8 cellular contexts compared by ENCODE assay signal in the genomic region with DNA sequence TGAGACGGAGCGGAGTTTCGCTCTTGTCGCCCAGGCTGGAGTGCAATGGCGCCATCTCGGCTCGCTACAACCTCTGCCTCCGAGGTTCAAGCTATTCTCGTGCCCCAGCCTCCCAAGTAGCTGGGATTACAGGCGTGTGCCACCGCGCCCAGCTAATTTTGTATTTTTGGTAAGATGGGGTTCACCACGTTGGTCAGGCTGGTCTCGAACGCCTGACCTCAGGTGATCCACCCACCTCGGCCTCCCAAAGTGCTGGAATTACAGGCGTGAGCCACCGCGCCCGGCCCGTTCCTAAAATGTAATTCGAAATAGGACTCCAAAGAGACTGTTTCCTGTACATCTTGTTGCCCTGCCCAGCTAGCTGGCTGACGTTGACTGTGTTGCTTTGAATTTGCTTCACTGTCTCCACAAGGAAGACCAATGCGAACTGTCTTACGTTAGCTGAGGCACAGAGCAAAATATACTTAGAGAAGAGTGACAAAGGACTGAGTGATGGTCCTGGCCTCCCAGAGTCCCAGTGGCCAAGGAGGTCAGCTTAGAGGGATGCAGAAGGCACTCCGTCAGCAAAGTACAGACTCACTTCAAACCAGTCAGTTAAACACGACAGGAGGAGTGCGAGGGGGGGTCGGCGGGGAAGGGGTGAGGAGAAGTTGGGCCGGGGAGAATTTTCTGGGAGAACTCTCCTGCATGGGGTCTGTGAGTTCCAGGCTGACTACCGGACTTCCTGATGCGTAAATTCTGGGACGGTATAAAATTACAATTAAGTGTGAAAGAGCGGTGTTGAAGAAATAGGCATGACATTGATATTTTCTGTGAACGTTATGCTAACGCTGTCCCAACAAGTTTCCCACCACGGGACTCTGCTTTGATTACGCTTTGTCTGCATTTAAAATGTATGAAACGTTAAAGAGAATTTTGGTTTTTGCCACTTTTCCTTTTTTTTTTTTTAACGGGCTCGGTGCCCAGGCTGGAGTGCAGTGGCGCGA. TPM values are rescaled to one million over a fixed set of nuclear protein-coding genes. Genes with fewer than 3 reads are reported as not detected.
DNase-seq lines count a peak whose midpoint lies in the region; ATAC-seq and TF ChIP-seq lines count a peak whose summit lies in the region.

No MANE protein-coding gene starts in this region.

- H3K36me3 ChIP-seq in lower lobe of right lung, result no peaks in the 10 kb centered on the region

- H3K27me3 ChIP-seq in lower lobe of right lung (ENCODE audit: low read depth), result no peaks in the 10 kb centered on the region

- ATAC-seq in lower lobe of right lung, result no peak
- no peak for ATAC-seq in HG02678 (IDR thresholded peaks at IDR 0.05; ENCODE audit: unreplicated experiment)
- no peak for ATAC-seq in GM18870 (IDR thresholded peaks at IDR 0.05; ENCODE audit: unreplicated experiment)

- H3K27me3 Mint-ChIP-seq in activated naive CD8-positive, alpha-beta T cell, result no peaks in the 10 kb centered on the region

- TF ChIP-seq CTCF in HFF-Myc (IDR thresholded peaks at IDR 0.05; ENCODE audit: low read depth, low read length, missing control alignments) (no peak), lower lobe of right lung (IDR thresholded peaks at IDR 0.05) (no peak)

- intact Hi-C loops in lower lobe of right lung (cut with DNase I), result no loop called here

- peaks cover 31% of the 10 kb centered on the region for H3K4me1 Mint-ChIP-seq in activated naive CD8-positive, alpha-beta T cell (ENCODE audit: low read depth)

- peaks cover 31% of the 10 kb centered on the region for H3K4me1 ChIP-seq in lower lobe of right lung

- H3K4me3 Mint-ChIP-seq in activated naive CD8-positive, alpha-beta T cell, result peak overlapping the region; percentile 98

- no peaks in the 10 kb centered on the region for H3K9me3 Mint-ChIP-seq in activated naive CD8-positive, alpha-beta T cell (ENCODE audit: low read depth)

- no peaks in the 10 kb centered on the region for H3K36me3 Mint-ChIP-seq in activated naive CD8-positive, alpha-beta T cell

- H3K4me3 ChIP-seq in HFF-Myc (replicated peaks; ENCODE audit: low read depth, low read length) (peak overlapping the region; percentile 42), lower lobe of right lung (peak overlapping the region; percentile 55)

- peak; percentile 56 for DNase-seq in A172 (ENCODE audit: low spot score)
- no peak for DNase-seq in HFF-Myc (ENCODE audit: extremely low read depth, low read depth)
- DNase-seq in lower lobe of right lung, result no peak
- DNase-seq in GOT3 (lab: John Stamatoyannopoulos, UW), result no peak
- no peak for DNase-seq in inferior parietal cortex (ENCODE audit: extremely low spot score)

- no peaks in the 10 kb centered on the region for H3K9me3 ChIP-seq in lower lobe of right lung

- H3K27ac Mint-ChIP-seq in activated naive CD8-positive, alpha-beta T cell, result peak overlapping the region; percentile 2

- H3K27ac ChIP-seq in lower lobe of right lung, result peak overlapping the region; percentile 54

RNA-seq across cellular contexts. Expression of gene TRIM41, which starts 6.8 kb away (rescaled TPM):
- total RNA-seq in A172 (2014; rRNA removed; shearing (Covaris generic)), result 10.3 and 18.2 TPM in 2 replicates
- total RNA-seq in lower lobe of right lung, result 29.1 TPM

RNA-seq across cellular contexts. Expression of gene TRIM7, which starts 11.3 kb away (rescaled TPM):
- total RNA-seq in A172 (2014; rRNA removed; shearing (Covaris generic)), result 19.0 and 29.8 TPM in 2 replicates
- 4.3 TPM for total RNA-seq in lower lobe of right lung

RNA-seq across cellular contexts. Expression of gene RACK1, which starts 27.4 kb away (rescaled TPM):
- 2,696 and 2,799 TPM in 2 replicates for total RNA-seq in A172 (2014; rRNA removed; shearing (Covaris generic))
- total RNA-seq in lower lobe of right lung, result 1,202 TPM

RNA-seq across cellular contexts. Expression of gene TRIM52, which starts 44.7 kb away (rescaled TPM):
- total RNA-seq in A172 (2014; rRNA removed; shearing (Covaris generic)), result 8.5 and 13.2 TPM in 2 replicates
- total RNA-seq in lower lobe of right lung, result 20.8 TPM
